10 cellular contexts compared by ENCODE assay signal in genomic region chr2:128607981-128608506, GRCh38.
DNase-seq lines count a peak whose midpoint lies in the region; ATAC-seq and TF ChIP-seq lines count a peak whose summit lies in the region.
"Had no signal": no experiment of that assay in that cellular context is flagged by ENCODE, and none has a peak within 500 bp of the region (broad histone marks: within the 10 kb centered on the region; RNA-seq: fewer than 3 reads in every experiment).

No MANE protein-coding gene starts in this region.

- H3K4me3 ChIP-seq in A673 (ENCODE audit: low read depth, low read length, poor library complexity, severe bottlenecking) (no peak overlapping the region), dorsolateral prefrontal cortex (peak overlapping the region in 16 of 59 donors; percentile 0 to 34 (median 15)), adrenal gland (no peak overlapping the region), gastrocnemius medialis (no peak overlapping the region)

- WGBS in adrenal gland, 4 donors = 71 to 92% (median 84%) methylated on average over 9 to 22 of the region's 22 CpGs

- H3K36me3 ChIP-seq in A673 (ENCODE audit: insufficient read depth, low read length, poor library complexity, severe bottlenecking) (no peaks in the 10 kb centered on the region), adrenal gland (replicated peaks in 1 of 2) (no peaks in the 10 kb centered on the region), gastrocnemius medialis (no peaks in the 10 kb centered on the region)

- POLR2A ChIA-PET in A673 (lab: Charles Lee; ENCODE audit: low non-redundant PET) = no interaction called here

- ATAC-seq in GM21528 (IDR thresholded peaks at IDR 0.05; ENCODE audit: low FRiP score, unreplicated experiment) (no peak), HG02885 (IDR thresholded peaks at IDR 0.05; ENCODE audit: poor library complexity, unreplicated experiment) (no peak), gastrocnemius medialis (no peak)
- ATAC-seq: activated naive CD8-positive, alpha-beta T cell treated with anti-CD3 and anti-CD28 coated beads, Interleukin-2, amount 50 U/mL, for 24 hours; left lobe of liver had no signal

- peak; percentile 20 for DNase-seq in A673 (ENCODE audit: low spot score)
- peak; percentile 6 for DNase-seq in M059J (ENCODE audit: low read depth)
- DNase-seq in dorsolateral prefrontal cortex = peak in 9 of 10 donors; percentile 24 to 67 (median 59)
- peak; percentile 85 for DNase-seq in mesenteric fat pad (ENCODE audit: low spot score)
- DNase-seq in adrenal gland = no peak
- DNase-seq in gastrocnemius medialis = no peak
- DNase-seq: activated naive CD8-positive, alpha-beta T cell treated with anti-CD3 and anti-CD28 coated beads, Interleukin-2, amount 50 U/mL, for 24 hours had no signal

- TF ChIP-seq POLR2A in adrenal gland (IDR thresholded peaks at IDR 0.05) (no peak), gastrocnemius medialis (IDR thresholded peaks at IDR 0.05) (no peak)

- TF ChIP-seq CTCF in A673 (conservative IDR thresholded peaks at IDR 0.05; ENCODE audit: low read depth, low read length) (no peak), dorsolateral prefrontal cortex (IDR thresholded peaks at IDR 0.05 in 54 of 56, conservative IDR thresholded peaks at IDR 0.05 in 2 of 56; ENCODE audit: low read depth in 1 of 56, partially characterized antibody in 56 of 56) (no peak), adrenal gland (IDR thresholded peaks at IDR 0.05) (no peak), gastrocnemius medialis (IDR thresholded peaks at IDR 0.05 in 4 of 5, conservative IDR thresholded peaks at IDR 0.05 in 1 of 5) (no peak)

- H3K27me3 ChIP-seq in A673 (replicated peaks; ENCODE audit: insufficient read depth, low read depth, low read length, poor library complexity) (no peaks in the 10 kb centered on the region), dorsolateral prefrontal cortex (no peaks in the 10 kb centered on the region), adrenal gland (no peaks in the 10 kb centered on the region), gastrocnemius medialis (no peaks in the 10 kb centered on the region)

- no peaks in the 10 kb centered on the region for H3K9me3 ChIP-seq in A673 (ENCODE audit: low read depth, low read length, poor library complexity, severe bottlenecking)
- no peaks in the 10 kb centered on the region for H3K9me3 ChIP-seq in adrenal gland (replicated peaks in 1 of 3)
- no peaks in the 10 kb centered on the region for H3K9me3 ChIP-seq in gastrocnemius medialis

- no TSS peak for BruUV-seq in A673 (replicated peaks; lab: Mats Ljungman, UMichigan)

- in situ Hi-C loops in gastrocnemius medialis (cut with MboI; ENCODE audit: low sequenced_read_pairs in 4 of 4) = no loop called here

- CTCF ChIA-PET in A673 (lab: Charles Lee) = interaction anchor here (0.7 kb wide), 1 partner anchor 17 kb away, joined by 4 read pairs; no protein-coding TSS in a partner anchor

- no peak overlapping the region for H3K27ac ChIP-seq in A673 (ENCODE audit: low read depth, low read length, poor library complexity, severe bottlenecking)
- peak overlapping the region in 24 of 59 donors; percentile 21 to 72 (median 44) for H3K27ac ChIP-seq in dorsolateral prefrontal cortex
- H3K27ac ChIP-seq in adrenal gland = no peak overlapping the region
- H3K27ac ChIP-seq in gastrocnemius medialis = no peak overlapping the region

- intact Hi-C loops in A673 (cut with micrococcal nuclease; ENCODE audit: unreplicated experiment) = no loop called here
- intact Hi-C loops in dorsolateral prefrontal cortex (cut with DNase I) = no loop called here
- intact Hi-C loops in adrenal gland (cut with DNase I) = no loop called here
- intact Hi-C loops in gastrocnemius medialis (cut with DNase I; ENCODE audit: low total_unique reads) = no loop called here

- H3K4me1 ChIP-seq in A673 (ENCODE audit: insufficient read depth, low read length, poor library complexity, severe bottlenecking) (no peaks in the 10 kb centered on the region), adrenal gland (replicated peaks in 1 of 2) (peaks cover 0 to 7% of the 10 kb centered on the region in 2 donors), gastrocnemius medialis (no peaks in the 10 kb centered on the region)

Comparison
In these comparisons a context has a peak if more than half of its experiments do, and no peak if none do; other contexts are left out.
1. DNase-seq: peak in A673 (single experiment), M059J (single experiment), dorsolateral prefrontal cortex (9 of 10) and mesenteric fat pad (single experiment); none in adrenal gland (0 of 7) and gastrocnemius medialis (0 of 2).